In genomic region chr12:124833693-124834122, GRCh38 we compare ENCODE assay signal across 12 cellular contexts. TPM values are rescaled to one million over a fixed set of nuclear protein-coding genes. Genes with fewer than 3 reads are reported as not detected.
DNase-seq lines count a peak whose midpoint lies in the region; TF ChIP-seq lines count a peak whose summit lies in the region.
"Had no signal": no experiment of that assay in that cellular context is flagged by ENCODE, and none has a peak within 500 bp of the region (broad histone marks: within the 10 kb centered on the region; RNA-seq: fewer than 3 reads in every experiment).

No MANE protein-coding gene starts in this region.

- H3K27me3 ChIP-seq in brain microvascular endothelial cell (replicated peaks) (no peaks in the 10 kb centered on the region), iPS DF 6.9 (ENCODE audit: control insufficient read depth, insufficient read depth, low read length) (no peaks in the 10 kb centered on the region), suprapubic skin (no peaks in the 10 kb centered on the region)
- H3K27me3 ChIP-seq: foreskin keratinocyte, spleen had no signal

- H3K9me3 ChIP-seq in iPS DF 6.9 (ENCODE audit: control insufficient read depth, insufficient read depth, low read length) (no peaks in the 10 kb centered on the region), suprapubic skin (no peaks in the 10 kb centered on the region)

- no CpG with 5 or more reads among the region's 18 CpGs for WGBS in iPS DF 6.9 (ENCODE audit: insufficient coverage, insufficient read length)
- 46% methylated on average over 11 of the region's 18 CpGs for WGBS in suprapubic skin

- H3K4me1 ChIP-seq in iPS DF 6.9 (ENCODE audit: control insufficient read depth, insufficient read depth, low read length) (peaks cover 5% of the 10 kb centered on the region), suprapubic skin (peaks cover 33% of the 10 kb centered on the region)

- H3K27ac ChIP-seq in brain microvascular endothelial cell (no peak overlapping the region), iPS DF 6.9 (ENCODE audit: low read length) (no peak overlapping the region), suprapubic skin (peak overlapping the region; percentile 34)
- H3K27ac ChIP-seq: foreskin keratinocyte, spleen had no signal

- H3K36me3 ChIP-seq in brain microvascular endothelial cell (replicated peaks) (no peaks in the 10 kb centered on the region), iPS DF 6.9 (ENCODE audit: control insufficient read depth, insufficient read depth, low read length) (no peaks in the 10 kb centered on the region), suprapubic skin (no peaks in the 10 kb centered on the region)
- H3K36me3 ChIP-seq: spleen had no signal

- no peak for TF ChIP-seq POLR2A in suprapubic skin (IDR thresholded peaks at IDR 0.05)

- H3K4me3 ChIP-seq in brain microvascular endothelial cell (ENCODE audit: low read depth, low read length) (no peak overlapping the region), iPS DF 6.9 (ENCODE audit: low read length) (no peak overlapping the region), suprapubic skin (no peak overlapping the region)
- H3K4me3 ChIP-seq: spleen had no signal

- in situ Hi-C loops in brain microvascular endothelial cell (cut with HindIII; ENCODE audit: low pct_ligation_motif_present, low sequenced_read_pairs): no loop called here

- TF ChIP-seq CTCF in brain microvascular endothelial cell (IDR thresholded peaks at IDR 0.05; ENCODE audit: low read depth, low read length, missing control alignments) (peak; percentile 1), suprapubic skin (IDR thresholded peaks at IDR 0.05) (no peak)

- no peak for TF ChIP-seq EP300 in suprapubic skin (IDR thresholded peaks at IDR 0.05)

- peak; percentile 98 for DNase-seq in NCI-H146 (lab: John Stamatoyannopoulos, UW)
- peak; percentile 35 for DNase-seq in brain microvascular endothelial cell
- DNase-seq in iPS DF 6.9 (ENCODE audit: low read depth, low spot score): peak; percentile 76
- DNase-seq in suprapubic skin (ENCODE audit: low spot score in 2 of 2): no peak
- no peak for DNase-seq in middle frontal gyrus (ENCODE audit: extremely low spot score, low spot score)
- DNase-seq in DMS79 treated with DMSO at 0.1 percent for 48 hours (lab: John Stamatoyannopoulos, UW): no peak
- no peak for DNase-seq in inferior parietal cortex (ENCODE audit: extremely low spot score)
- DNase-seq: activated CD8-positive, alpha-beta memory T cell treated with anti-CD3 and anti-CD28 coated beads, Interleukin-2, amount 50 U/mL, for 48 hours; DMS53; foreskin keratinocyte; spleen; T-helper 17 cell had no signal

RNA-seq across cellular contexts. Expression of gene SCARB1, which starts 30.0 kb away (rescaled TPM):
- 10 to 100 TPM; 25.6 to 38.1 (median 29.0) TPM for total RNA-seq in suprapubic skin

Comparison
In these comparisons a context has a peak if more than half of its experiments do, and no peak if none do; other contexts are left out.
1. DNase-seq: peak in NCI-H146 (single experiment), brain microvascular endothelial cell (single experiment) and iPS DF 6.9 (single experiment); none in suprapubic skin (0 of 2), middle frontal gyrus (single experiment), DMS79 treated with DMSO at 0.1 percent for 48 hours (single experiment) and inferior parietal cortex (single experiment).